In the genomic region with DNA sequence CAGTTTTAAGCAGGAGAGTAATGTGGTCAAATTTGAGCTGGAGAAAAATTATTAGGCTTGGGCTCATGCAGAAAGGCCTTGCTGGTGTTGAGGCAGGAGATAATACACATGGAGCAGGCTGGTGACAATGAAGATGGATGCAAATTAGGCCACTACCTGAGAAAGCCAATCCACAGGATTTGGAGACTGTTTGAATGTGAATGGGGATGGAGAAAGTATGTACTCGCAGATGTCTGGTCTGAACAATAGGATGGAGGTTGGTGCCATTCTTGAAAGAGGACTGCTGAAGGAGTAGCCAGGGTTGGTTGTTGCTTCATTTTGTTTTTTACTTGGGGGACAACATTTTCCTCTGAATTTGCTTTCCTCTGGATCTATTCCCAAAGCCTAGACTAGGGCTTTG, we compare ENCODE assay signal across 27 cellular contexts. TPM values are rescaled to one million over a fixed set of nuclear protein-coding genes. Genes with fewer than 3 reads are reported as not detected.
DNase-seq lines count a peak whose midpoint lies in the region; FAIRE-seq and TF ChIP-seq lines count a peak whose summit lies in the region.
"Had no signal": no experiment of that assay in that cellular context is flagged by ENCODE, and none has a peak within 500 bp of the region (broad histone marks: within the 10 kb centered on the region; RNA-seq: fewer than 3 reads in every experiment).

No MANE protein-coding gene starts in this region.

- TF ChIP-seq CTCF in A673 (conservative IDR thresholded peaks at IDR 0.05; ENCODE audit: low read depth, low read length) = no peak
- no peak for TF ChIP-seq CTCF in H1 (IDR thresholded peaks at IDR 0.05; ENCODE audit: control extremely low read depth in 1 of 3, insufficient read depth in 1 of 3, low read depth in 1 of 3, low read length in 3 of 3)

- H3K4ac ChIP-seq in H1 (replicated peaks; ENCODE audit: insufficient read length, low read depth, low read length) = no peak overlapping the region

- H3K79me2 ChIP-seq in H1 (ENCODE audit: control insufficient read depth in 1 of 2, insufficient read depth in 2 of 2, low read length in 2 of 2) = no peaks in the 10 kb centered on the region

- no peaks in the 10 kb centered on the region; the same call in 1 of the 2 replicates for H3K23me2 ChIP-seq in H1 (ENCODE audit: low read depth, low read length)

- H3K4me1 ChIP-seq in A673 (ENCODE audit: insufficient read depth, low read length, poor library complexity, severe bottlenecking) (peaks cover 70% of the 10 kb centered on the region), NT2/D1 (ENCODE audit: insufficient read depth, insufficient read length) (peaks cover 9% of the 10 kb centered on the region), H1 (replicated peaks in 1 of 4; ENCODE audit: control insufficient read depth in 3 of 4, insufficient read depth in 4 of 4, low read length in 3 of 4) (peaks cover 0 to 12% (median 5%) of the 10 kb centered on the region in 4 experiments; a peak in 4 of 7 replicates)
- H3K4me1 ChIP-seq: A549, BE2C had no signal

- no TSS peak for BruUV-seq in A673 (replicated peaks; lab: Mats Ljungman, UMichigan)

- TF ChIP-seq EP300 in H1 (IDR thresholded peaks at IDR 0.05; ENCODE audit: borderline replicate concordance in 1 of 2, low read depth in 2 of 2, low read length in 2 of 2) = no peak

- no peak overlapping the region for H4K5ac ChIP-seq in H1 (ENCODE audit: insufficient read length, low read depth, low read length)

- no peak overlapping the region for H3K23ac ChIP-seq in H1 (ENCODE audit: insufficient read length)

- POLR2A ChIA-PET in A673 (lab: Charles Lee; ENCODE audit: low non-redundant PET) = no interaction called here
- POLR2A ChIA-PET in H1 (lab: Charles Lee; ENCODE audit: partially characterized antibody) = no interaction called here

- H3K27me3 ChIP-seq in A673 (replicated peaks; ENCODE audit: insufficient read depth, low read depth, low read length, poor library complexity) (no peaks in the 10 kb centered on the region), NT2/D1 (ENCODE audit: insufficient read depth, insufficient read length) (no peaks in the 10 kb centered on the region), H1 (replicated peaks in 1 of 4; ENCODE audit: control insufficient read depth in 3 of 4, extremely low read depth in 1 of 4, insufficient read depth in 3 of 4, low read length in 3 of 4) (no peaks in the 10 kb centered on the region)
- H3K27me3 ChIP-seq: BE2C, BLaER1 had no signal

- no peaks in the 10 kb centered on the region for H3K79me1 ChIP-seq in H1 (ENCODE audit: low read depth, low read length)

- no peak overlapping the region for H4K91ac ChIP-seq in H1 (replicated peaks; ENCODE audit: insufficient read length, low read length)

- no peak overlapping the region for H3K18ac ChIP-seq in H1 (ENCODE audit: extremely low read depth, low read length)

- no peak overlapping the region for H2BK120ac ChIP-seq in H1 (replicated peaks; ENCODE audit: low read depth, low read length)

- H2BK20ac ChIP-seq in H1 (ENCODE audit: low read length) = 0 out of 2 replicates have a peak overlapping the region, but pooled peaks have one; percentile 36

- no peak for FAIRE-seq in H1 (lab: Jason Lieb, UNC)
- FAIRE-seq: A549, GM12878, GM12892, GM18507 had no signal

- no peaks in the 10 kb centered on the region for H3K36me3 ChIP-seq in A673 (ENCODE audit: insufficient read depth, low read length, poor library complexity, severe bottlenecking)
- no peaks in the 10 kb centered on the region for H3K36me3 ChIP-seq in NT2/D1 (ENCODE audit: insufficient read depth, insufficient read length, low read length)
- no peaks in the 10 kb centered on the region for H3K36me3 ChIP-seq in H1 (ENCODE audit: control insufficient read depth in 2 of 4, insufficient read depth in 4 of 4, low read length in 3 of 4)
- H3K36me3 ChIP-seq: BE2C, BLaER1 had no signal

- no peak for DNase-seq in A673 (ENCODE audit: low spot score)
- DNase-seq in NT2/D1 (ENCODE audit: low read depth, low spot score) = peak; percentile 51
- no peak for DNase-seq in H1 (ENCODE audit: low read depth in 1 of 2, low spot score in 2 of 2)
- no peak for DNase-seq in stimulated activated CD4-positive, alpha-beta T cell treated with anti-CD3 and anti-CD28 coated beads, Interleukin-4, amount 100 ng/mL, for 4 hours
- DNase-seq in cerebellar cortex (ENCODE audit: low spot score) = no peak
- DNase-seq in KG1 (lab: John Stamatoyannopoulos, UW) = no peak
- DNase-seq: ACHN; BE2C; C1 segment of cervical spinal cord; CD4-positive, alpha-beta memory T cell; CD4-positive, CD25-positive, alpha-beta regulatory T cell; CD8-positive, alpha-beta memory T cell; COR-L47; DMS 273 treated with DMSO at 0.1 percent for 48 hours; DMS153; DMS53; DMS79; DND-41; EL; GDM1 had no signal

- H3K4me3 ChIP-seq in A673 (ENCODE audit: low read depth, low read length, poor library complexity, severe bottlenecking) (no peak overlapping the region), NT2/D1 (ENCODE audit: insufficient read length, low read depth) (no peak overlapping the region), H1 (ENCODE audit: extremely low read depth in 1 of 4, insufficient read depth in 2 of 4, low read depth in 3 of 4, low read length in 4 of 4) (no peak overlapping the region)
- H3K4me3 ChIP-seq: A549, BLaER1, GM12878 had no signal

- H3K4me2 ChIP-seq in H1 (ENCODE audit: insufficient read depth in 1 of 2, low read depth in 2 of 2, low read length in 2 of 2) = no peak overlapping the region
- H3K4me2 ChIP-seq: A549 had no signal

- no peak overlapping the region for H3K14ac ChIP-seq in H1 (ENCODE audit: insufficient read length)

- TF ChIP-seq POLR2A in H1 (IDR thresholded peaks at IDR 0.05; ENCODE audit: control extremely low read depth in 1 of 2, low read depth in 2 of 2, low read length in 2 of 2) = no peak

- H2BK15ac ChIP-seq in H1 (ENCODE audit: low read length) = no peak overlapping the region

- no peaks in the 10 kb centered on the region for H4K20me1 ChIP-seq in H1 (replicated peaks in 1 of 2; ENCODE audit: control insufficient read depth in 1 of 2, insufficient read depth in 2 of 2, low read length in 2 of 2)
- H4K20me1 ChIP-seq: BLaER1 had no signal

- H3K27ac ChIP-seq in A673 (ENCODE audit: low read depth, low read length, poor library complexity, severe bottlenecking) = peak overlapping the region; percentile 99
- H3K27ac ChIP-seq in H1 (ENCODE audit: low read depth, low read length) = no peak overlapping the region
- H3K27ac ChIP-seq: 22Rv1, A549, BLaER1 had no signal

- no peak overlapping the region for H2BK12ac ChIP-seq in H1 (ENCODE audit: low read depth, low read length)

- TF ChIP-seq RAD21 in H1 (IDR thresholded peaks at IDR 0.05 in 1 of 2, conservative IDR thresholded peaks at IDR 0.05 in 1 of 2; ENCODE audit: low read depth in 2 of 2, low read length in 2 of 2) = no peak

- H2BK5ac ChIP-seq in H1 (ENCODE audit: low read depth, low read length) = 0 out of 2 replicates have a peak overlapping the region, but pooled peaks have one; percentile 19

- CTCF ChIA-PET in A673 (lab: Charles Lee) = interaction anchor here (1.4 kb wide), 1 partner anchor 136 kb away, joined by 3 read pairs; no protein-coding TSS in a partner anchor
- CTCF ChIA-PET in H1 (lab: Charles Lee; ENCODE audit: partially characterized antibody) = interaction anchor here (4.5 to 53.4 kb wide), 5 partner anchors 1 to 124 kb away, joined by 48 to 2918 read pairs (median 656); partner anchors contain the start of gene KIRREL1

- H2AK5ac ChIP-seq in H1 (ENCODE audit: low read depth, low read length) = no peak overlapping the region

- H3K56ac ChIP-seq in H1 (replicated peaks; ENCODE audit: insufficient read length, low read depth, low read length) = no peak overlapping the region

- H3K9ac ChIP-seq in NT2/D1 (ENCODE audit: insufficient read length, low read depth) (no peak overlapping the region), H1 (replicated peaks in 1 of 4; ENCODE audit: extremely low read depth in 1 of 4, low read depth in 3 of 4, low read length in 3 of 4) (no peak overlapping the region)
- H3K9ac ChIP-seq: BLaER1 had no signal

- no peak overlapping the region for H2AFZ ChIP-seq in H1 (ENCODE audit: low read length)

- intact Hi-C loops in A673 (cut with micrococcal nuclease; ENCODE audit: unreplicated experiment) = no loop called here

- 88% methylated on average over 1 of the region's 1 CpG; no CpG with 5 or more reads in 1 of the 2 experiments for WGBS in H1 (ENCODE audit: extremely low coverage in 1 of 2, insufficient coverage in 1 of 2, insufficient read length in 1 of 2, insufficient replicate concordance in 2 of 2, low coverage in 1 of 2, low lambda C conversion rate in 2 of 2, missing lambda C conversion rate in 1 of 2), 2 experiments

- no peak overlapping the region for H4K8ac ChIP-seq in H1 (ENCODE audit: extremely low read depth, insufficient read depth, low read length)

- H3K9me3 ChIP-seq in A673 (ENCODE audit: low read depth, low read length, poor library complexity, severe bottlenecking) (no peaks in the 10 kb centered on the region), NT2/D1 (ENCODE audit: insufficient read depth, low read length) (no peaks in the 10 kb centered on the region), H1 (ENCODE audit: insufficient read depth in 2 of 2, low read depth in 1 of 2, low read length in 1 of 2) (no peaks in the 10 kb centered on the region)
- H3K9me3 ChIP-seq: A549, BE2C, BLaER1 had no signal

TF ChIP-seq in H1, 55 proteins besides CTCF, POLR2A, EP300 and RAD21:
- no peak for TF ChIP-seq BACH1 (IDR thresholded peaks at IDR 0.05; ENCODE audit: low read length)
- TF ChIP-seq, protein P1, sequence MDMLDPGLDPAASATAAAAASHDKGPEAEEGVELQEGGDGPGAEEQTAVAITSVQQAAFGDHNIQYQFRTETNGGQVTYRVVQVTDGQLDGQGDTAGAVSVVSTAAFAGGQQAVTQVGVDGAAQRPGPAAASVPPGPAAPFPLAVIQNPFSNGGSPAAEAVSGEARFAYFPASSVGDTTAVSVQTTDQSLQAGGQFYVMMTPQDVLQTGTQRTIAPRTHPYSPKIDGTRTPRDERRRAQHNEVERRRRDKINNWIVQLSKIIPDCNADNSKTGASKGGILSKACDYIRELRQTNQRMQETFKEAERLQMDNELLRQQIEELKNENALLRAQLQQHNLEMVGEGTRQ (IDR thresholded peaks at IDR 0.05; ENCODE audit: low read length) = no peak

RNA-seq across cellular contexts. Expression of gene KIRREL1, which starts 8.0 kb away (rescaled TPM):
- 187 and 211 TPM in 2 replicates for total RNA-seq in A673 (2021)
- 39.0 and 41.8 TPM in 2 replicates for total RNA-seq in H1 (2021; fragmentation: NEBNext Ultra II Directional; extraction: Animal tissue kit (Norgen Biotek cat#: 25700))
- polyA plus RNA-seq in H1 (2011; rRNA removed) = 14.2 and 22.9 TPM in 2 replicates
- 12.9 TPM for polyA plus RNA-seq in H1 (2011; cell fraction: cytosol; rRNA removed)
- 36.8 TPM for polyA plus RNA-seq in H1 (2011; cell fraction: nucleus; rRNA removed)
- polyA plus RNA-seq in H1 (2012, experiment 1 of 2) = 19.9 to 26.0 TPM (median 24.2 TPM) in 4 replicates
- polyA plus RNA-seq in H1 (2012, experiment 2 of 2) = 13.6 TPM
- 25.7 TPM for polyA plus RNA-seq in H1 (2013, experiment 1 of 2)
- polyA plus RNA-seq in H1 (2013, experiment 2 of 2) = 28.4 TPM
- polyA minus RNA-seq in H1 (2011; rRNA and poly(A)+ RNA removed) = 27.1 and 34.3 TPM in 2 replicates
- 19.2 TPM for polyA minus RNA-seq in H1 (2011; cell fraction: cytosol; rRNA and poly(A)+ RNA removed)
- polyA minus RNA-seq in H1 (2011; cell fraction: nucleus; rRNA and poly(A)+ RNA removed) = 21.7 TPM
- total RNA-seq: CD4-positive, alpha-beta memory T cell; CD4-positive, CD25-positive, alpha-beta regulatory T cell had no signal
- polyA plus RNA-seq: CD14-positive monocyte; CD4-positive, alpha-beta memory T cell; CD4-positive, CD25-positive, alpha-beta regulatory T cell; CD8-positive, alpha-beta memory T cell; GM12878 had no signal
